9 cellular contexts compared by ENCODE assay signal in genomic region chr10:127117125-127117524, GRCh38.
DNase-seq lines count a peak whose midpoint lies in the region; ATAC-seq and TF ChIP-seq lines count a peak whose summit lies in the region.
"Had no signal": no experiment of that assay in that cellular context is flagged by ENCODE, and none has a peak within 500 bp of the region (broad histone marks: within the 10 kb centered on the region; RNA-seq: fewer than 3 reads in every experiment).

No MANE protein-coding gene starts in this region.

- no peak for ATAC-seq in GM21737 (IDR thresholded peaks at IDR 0.05; ENCODE audit: unreplicated experiment)

- H3K9me3 ChIP-seq in hepatocyte (ENCODE audit: low read depth) (no peaks in the 10 kb centered on the region), stomach (no peaks in the 10 kb centered on the region)

- TF ChIP-seq POLR2A in stomach (IDR thresholded peaks at IDR 0.05), result no peak

- WGBS in hepatocyte (ENCODE audit: low lambda C conversion rate, missing lambda C conversion rate), result 51% methylated on average over 4 of the region's 4 CpGs
- WGBS in stomach, 5 donors, result 35 to 45% (median 41%) methylated on average over 4 of the region's 4 CpGs

- H3K27me3 ChIP-seq in hepatocyte, result no peaks in the 10 kb centered on the region
- no peaks in the 10 kb centered on the region for H3K27me3 ChIP-seq in stomach

- H3K79me2 ChIP-seq in hepatocyte, result no peaks in the 10 kb centered on the region

- intact Hi-C loops in stomach (cut with DNase I; ENCODE audit: low total_unique reads), result no loop called here

- no peak for TF ChIP-seq EP300 in stomach (IDR thresholded peaks at IDR 0.05)

- H3K4me1 ChIP-seq in hepatocyte (ENCODE audit: insufficient read depth), result no peaks in the 10 kb centered on the region
- H3K4me1 ChIP-seq in stomach, result no peaks in the 10 kb centered on the region

- H3K4me2 ChIP-seq in hepatocyte, result no peak overlapping the region

- H3K4me3 ChIP-seq in hepatocyte (no peak overlapping the region), stomach (no peak overlapping the region)

- peak; percentile 12 for DNase-seq in activated T-cell treated with anti-CD3 and anti-CD28 coated beads for 48 hours (ENCODE audit: low read depth)
- DNase-seq in activated T-cell treated with anti-CD3 and anti-CD28 coated beads, Interleukin-2, amount 50 U/mL, for 1 hour, result no peak
- DNase-seq in activated CD4-positive, alpha-beta T cell treated with anti-CD3 and anti-CD28 coated beads, Interleukin-2, amount 50 U/mL, for 1 hour, result peak; percentile 5
- peak; percentile 66 for DNase-seq in hepatocyte (ENCODE audit: low spot score)
- peak; percentile 48 for DNase-seq in stomach
- DNase-seq in NCI-H1930 (lab: John Stamatoyannopoulos, UW), result no peak
- no peak for DNase-seq in stimulated activated naive CD4-positive, alpha-beta T cell treated with Interleukin-2 at 50 U/mL for 16 hours (lab: John Stamatoyannopoulos, UW)

- TF ChIP-seq CTCF in hepatocyte (IDR thresholded peaks at IDR 0.05; ENCODE audit: poor library complexity) (no peak), stomach (IDR thresholded peaks at IDR 0.05) (no peak)

- H3K27ac ChIP-seq in hepatocyte, result no peak overlapping the region
- H3K27ac ChIP-seq in stomach, result no peak overlapping the region
- H3K27ac ChIP-seq: C4-2B had no signal

- no peak overlapping the region for H2AFZ ChIP-seq in hepatocyte

- H4K20me1 ChIP-seq in hepatocyte (ENCODE audit: insufficient read depth, poor library complexity, severe bottlenecking), result peaks cover 14% of the 10 kb centered on the region

- H3K36me3 ChIP-seq in hepatocyte (replicated peaks; ENCODE audit: insufficient read depth, low read depth), result no peaks in the 10 kb centered on the region
- H3K36me3 ChIP-seq in stomach, result peaks cover 0 to 47% (median 33%) of the 10 kb centered on the region in 4 donors

- no peaks in the 10 kb centered on the region for H3K9me2 ChIP-seq in hepatocyte (replicated peaks; ENCODE audit: insufficient read depth)

Comparison
In these comparisons a context has a peak if more than half of its experiments do, and no peak if none do; other contexts are left out.
1. DNase-seq: peak in activated T-cell treated with anti-CD3 and anti-CD28 coated beads for 48 hours (single experiment), activated CD4-positive, alpha-beta T cell treated with anti-CD3 and anti-CD28 coated beads, Interleukin-2, amount 50 U/mL, for 1 hour (single experiment), hepatocyte (single experiment) and stomach (single experiment); none in activated T-cell treated with anti-CD3 and anti-CD28 coated beads, Interleukin-2, amount 50 U/mL, for 1 hour (single experiment), NCI-H1930 (0 of 2) and stimulated activated naive CD4-positive, alpha-beta T cell treated with Interleukin-2 at 50 U/mL for 16 hours (single experiment).